In the genomic region with DNA sequence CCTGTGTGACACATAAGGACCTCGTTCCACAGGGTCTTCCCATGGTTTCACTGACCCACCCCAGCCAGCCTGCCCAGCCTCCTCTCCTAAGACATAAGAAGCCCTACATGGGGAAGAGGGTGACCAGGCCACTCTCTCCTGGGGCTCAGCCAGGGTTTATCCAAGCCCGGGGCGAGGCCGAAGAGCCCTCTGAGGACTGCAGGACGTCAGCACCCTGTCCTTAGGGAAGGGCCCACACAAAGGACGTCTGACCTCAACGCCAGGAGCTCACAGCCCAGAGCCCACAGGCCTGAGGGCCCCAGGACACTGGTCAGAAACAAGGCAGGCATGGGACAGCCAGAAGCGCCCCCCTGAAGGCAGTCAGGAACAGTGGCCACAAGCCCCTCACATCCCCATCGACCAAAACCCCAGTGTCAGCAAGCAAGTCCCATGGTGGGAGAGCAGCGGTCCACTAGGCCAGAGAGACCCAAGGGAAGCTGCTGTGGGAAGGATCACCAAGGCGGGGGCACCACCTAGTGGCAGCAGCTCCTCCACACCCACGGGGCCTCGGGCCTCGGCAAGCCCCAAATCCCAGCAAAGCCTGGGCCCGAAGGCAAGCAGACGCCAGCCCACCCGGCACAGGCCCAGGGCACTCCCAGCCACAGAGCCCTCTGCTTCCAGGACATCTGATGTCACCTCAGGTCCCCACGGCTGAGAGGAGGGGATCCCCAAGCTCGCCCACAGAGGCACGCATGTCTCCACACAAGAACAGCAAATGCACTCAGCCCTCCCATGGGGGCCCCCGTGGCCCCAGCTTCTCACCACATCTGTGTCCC, we compare ENCODE assay signal across 8 cellular contexts. TPM values are rescaled to one million over a fixed set of nuclear protein-coding genes. Genes with fewer than 3 reads are reported as not detected.
DNase-seq lines count a peak whose midpoint lies in the region; ATAC-seq and TF ChIP-seq lines count a peak whose summit lies in the region.

No MANE protein-coding gene starts in this region.

- no peak overlapping the region for H3K4me3 ChIP-seq in retinal pigment epithelial cell (ENCODE audit: low read length)

- TF ChIP-seq CTCF in RWPE1 (conservative IDR thresholded peaks at IDR 0.05; ENCODE audit: low read depth) (peak; percentile 74), retinal pigment epithelial cell (conservative IDR thresholded peaks at IDR 0.05; ENCODE audit: low read depth, low read length) (peak; percentile 86)

- H3K27ac ChIP-seq in RWPE1: peak overlapping the region; percentile 12; the same call in 1 of the 2 replicates

- peak; percentile 42 for ATAC-seq in GM18517 (IDR thresholded peaks at IDR 0.05; ENCODE audit: unreplicated experiment)
- peak; percentile 47 for ATAC-seq in HG03442 (IDR thresholded peaks at IDR 0.05; ENCODE audit: unreplicated experiment)
- peak; percentile 53 for ATAC-seq in left ventricle myocardium superior
- no peak for ATAC-seq in HG03460 (IDR thresholded peaks at IDR 0.05; ENCODE audit: unreplicated experiment)

- CTCF ChIA-PET in RWPE1 (lab: Yijun Ruan, JAX): interaction anchor here (0.5 to 0.9 kb wide), 8 partner anchors 10 to 631 kb away, joined by 3 to 7 read pairs (median 4); no protein-coding TSS in a partner anchor

- intact Hi-C loops in left ventricle myocardium superior (cut with micrococcal nuclease): no loop called here

- POLR2A ChIA-PET in RWPE1 (lab: Yijun Ruan, JAX; ENCODE audit: low non-redundant PET): no interaction called here

- peak; percentile 87 for DNase-seq in Ammon's horn (ENCODE audit: low spot score)
- peak; percentile 54 for DNase-seq in RWPE1 (ENCODE audit: low spot score)
- peak; percentile 59 for DNase-seq in amniotic stem cell (lab: John Stamatoyannopoulos, UW)
- DNase-seq in left ventricle myocardium superior: peak; percentile 85
- DNase-seq in retinal pigment epithelial cell (ENCODE audit: low read depth): peak; percentile 16

RNA-seq across cellular contexts. Expression of a gene that starts 23.4 kb away (rescaled TPM):
- 19.1 TPM for total RNA-seq in left ventricle myocardium superior

RNA-seq across cellular contexts. Expression of a gene that starts 32.7 kb away (rescaled TPM):
- 23.5 TPM for total RNA-seq in left ventricle myocardium superior

RNA-seq across cellular contexts. Expression of a gene that starts 32.7 kb away (rescaled TPM):
- total RNA-seq in left ventricle myocardium superior: 13.2 TPM

Comparison
In these comparisons a context has a peak if more than half of its experiments do, and no peak if none do; other contexts are left out.
1. DNase-seq: peak in every context shown above with its lines; median percentile 87 in Ammon's horn; 85 in left ventricle myocardium superior; 59 in amniotic stem cell; 54 in RWPE1; 16 in retinal pigment epithelial cell.